8 cellular contexts compared by ENCODE assay signal in the genomic region with DNA sequence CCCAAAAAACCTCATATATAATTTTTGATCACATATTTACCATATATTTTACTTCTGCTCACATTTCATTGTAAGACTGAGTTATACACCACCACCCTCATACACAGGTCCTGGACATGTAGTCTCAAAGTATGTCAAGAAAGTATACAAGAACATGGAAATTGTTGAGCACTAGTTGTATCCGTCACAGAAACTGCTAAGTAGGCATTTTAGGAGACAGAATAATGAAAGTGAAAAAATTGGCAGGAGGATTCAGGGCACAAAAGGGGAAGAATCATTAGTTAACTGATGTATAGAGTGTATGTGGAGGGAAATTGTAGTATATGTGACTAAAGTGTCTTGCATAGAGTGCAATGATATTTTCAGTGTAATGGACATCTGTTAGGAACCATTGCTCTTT.
"Had no signal": no experiment of that assay in that cellular context is flagged by ENCODE, and none has a peak within 500 bp of the region (broad histone marks: within the 10 kb centered on the region; RNA-seq: fewer than 3 reads in every experiment).

No MANE protein-coding gene starts in this region.

- H3K4me2 ChIP-seq: KMS-11 had no signal

- H2AFZ ChIP-seq: GM23248 had no signal

- FAIRE-seq: H54, HTR-8/SVneo had no signal

- H3K9ac ChIP-seq: GM23248, KMS-11 had no signal

- DNase-seq: GM23248, GOT3, H9, HCEC 1CT, KBM-7 had no signal

- H3K4me3 ChIP-seq: GM23248 had no signal

- H3K27ac ChIP-seq: GM23248, KMS-11 had no signal
